9 cellular contexts compared by ENCODE assay signal in genomic region chr7:150388709-150389531, GRCh38. TPM values are rescaled to one million over a fixed set of nuclear protein-coding genes. Genes with fewer than 3 reads are reported as not detected.
DNase-seq lines count a peak whose midpoint lies in the region; ATAC-seq, FAIRE-seq and TF ChIP-seq lines count a peak whose summit lies in the region.
"Had no signal": no experiment of that assay in that cellular context is flagged by ENCODE, and none has a peak within 500 bp of the region (broad histone marks: within the 10 kb centered on the region; RNA-seq: fewer than 3 reads in every experiment).

No MANE protein-coding gene starts in this region.

- DNase-seq in SKM-1 treated with dmso at 0.1 percent for 144 hours (lab: John Stamatoyannopoulos, UW; ENCODE audit: unreplicated experiment): peak; percentile 85
- peak; percentile 43 to 70 for DNase-seq in cardiac muscle cell (ENCODE audit: low read depth in 1 of 2, low spot score in 1 of 2)
- no peak for DNase-seq in H54 (ENCODE audit: insufficient read length, low spot score)
- DNase-seq in activated T-helper 1 cell treated with anti-CD3 and anti-CD28 coated beads, Interleukin-12 subunit alpha, Interleukin-12 subunit beta, Interleukin-2, Interleukin-4 antibody, amounts not matched to agents 30 ng/mL and 10 ng/mL and 1 ng/mL, durations not matched to agents 14 hours and 24 hours and 36 hours (ENCODE audit: low spot score): no peak
- no peak for DNase-seq in activated CD4-positive, alpha-beta T cell treated with anti-CD3 and anti-CD28 coated beads, Interleukin-2, amount 10 ng/mL, durations not matched to agents 7 days and 5 days

- H3K4me3 Mint-ChIP-seq in activated T-helper 1 cell treated with anti-CD3 and anti-CD28 coated beads, Interleukin-12 subunit alpha, Interleukin-12 subunit beta, Interleukin-2, Interleukin-4 antibody, amounts not matched to agents 30 ng/mL and 10 ng/mL and 1 ng/mL, durations not matched to agents 14 hours and 24 hours and 36 hours: no peak overlapping the region
- no peak overlapping the region for H3K4me3 Mint-ChIP-seq in activated CD4-positive, alpha-beta T cell treated with anti-CD3 and anti-CD28 coated beads, Interleukin-2, amount 10 ng/mL, durations not matched to agents 7 days and 5 days

- no peak for TF ChIP-seq POLR2A in H54 (IDR thresholded peaks at IDR 0.05; ENCODE audit: low read depth, low read length)

- CTCF ChIA-PET in activated CD4-positive, alpha-beta T cell treated with anti-CD3 and anti-CD28 coated beads, Interleukin-2, amount 10 ng/mL, durations not matched to agents 7 days and 5 days (lab: Charles Lee): interaction anchor here (1.0 kb wide), 1 partner anchor 63 kb away, joined by 3 read pairs; no protein-coding TSS in a partner anchor

- H3K27ac ChIP-seq in cardiac muscle cell (peak overlapping the region; percentile 28), rectal smooth muscle tissue (ENCODE audit: low read depth, low read length) (peak overlapping the region; percentile 50)

- peaks cover 22% of the 10 kb centered on the region for H3K36me3 Mint-ChIP-seq in activated T-helper 1 cell treated with anti-CD3 and anti-CD28 coated beads, Interleukin-12 subunit alpha, Interleukin-12 subunit beta, Interleukin-2, Interleukin-4 antibody, amounts not matched to agents 30 ng/mL and 10 ng/mL and 1 ng/mL, durations not matched to agents 14 hours and 24 hours and 36 hours (ENCODE audit: low read depth)
- H3K36me3 Mint-ChIP-seq in activated CD4-positive, alpha-beta T cell treated with anti-CD3 and anti-CD28 coated beads, Interleukin-2, amount 10 ng/mL, durations not matched to agents 7 days and 5 days (ENCODE audit: low read depth): no peaks in the 10 kb centered on the region

- H3K4me3 ChIP-seq in cardiac muscle cell (no peak overlapping the region), rectal smooth muscle tissue (ENCODE audit: low read length) (no peak overlapping the region)

- H3K27me3 ChIP-seq in cardiac muscle cell: no peaks in the 10 kb centered on the region
- no peaks in the 10 kb centered on the region for H3K27me3 ChIP-seq in rectal smooth muscle tissue (ENCODE audit: control insufficient read depth, insufficient read depth, low read length)

- no peak overlapping the region for H3K9ac ChIP-seq in rectal smooth muscle tissue (ENCODE audit: low read length)

- no peak overlapping the region for H3K27ac Mint-ChIP-seq in activated T-helper 1 cell treated with anti-CD3 and anti-CD28 coated beads, Interleukin-12 subunit alpha, Interleukin-12 subunit beta, Interleukin-2, Interleukin-4 antibody, amounts not matched to agents 30 ng/mL and 10 ng/mL and 1 ng/mL, durations not matched to agents 14 hours and 24 hours and 36 hours
- H3K27ac Mint-ChIP-seq in activated CD4-positive, alpha-beta T cell treated with anti-CD3 and anti-CD28 coated beads, Interleukin-2, amount 10 ng/mL, durations not matched to agents 7 days and 5 days: no peak overlapping the region

- no peaks in the 10 kb centered on the region for H3K9me3 ChIP-seq in cardiac muscle cell (ENCODE audit: low read depth)

- H3K36me3 ChIP-seq in cardiac muscle cell: peaks cover 3% of the 10 kb centered on the region
- no peaks in the 10 kb centered on the region for H3K36me3 ChIP-seq in rectal smooth muscle tissue (ENCODE audit: control insufficient read depth, insufficient read depth, low read length)

- H3K9me3 Mint-ChIP-seq in activated T-helper 1 cell treated with anti-CD3 and anti-CD28 coated beads, Interleukin-12 subunit alpha, Interleukin-12 subunit beta, Interleukin-2, Interleukin-4 antibody, amounts not matched to agents 30 ng/mL and 10 ng/mL and 1 ng/mL, durations not matched to agents 14 hours and 24 hours and 36 hours: no peaks in the 10 kb centered on the region
- no peaks in the 10 kb centered on the region for H3K9me3 Mint-ChIP-seq in activated CD4-positive, alpha-beta T cell treated with anti-CD3 and anti-CD28 coated beads, Interleukin-2, amount 10 ng/mL, durations not matched to agents 7 days and 5 days

- FAIRE-seq in H54 (lab: Jason Lieb, UNC): no peak
- FAIRE-seq: TTC549 had no signal

- H3K4me1 Mint-ChIP-seq in activated T-helper 1 cell treated with anti-CD3 and anti-CD28 coated beads, Interleukin-12 subunit alpha, Interleukin-12 subunit beta, Interleukin-2, Interleukin-4 antibody, amounts not matched to agents 30 ng/mL and 10 ng/mL and 1 ng/mL, durations not matched to agents 14 hours and 24 hours and 36 hours (ENCODE audit: low read depth): no peaks in the 10 kb centered on the region
- H3K4me1 Mint-ChIP-seq in activated CD4-positive, alpha-beta T cell treated with anti-CD3 and anti-CD28 coated beads, Interleukin-2, amount 10 ng/mL, durations not matched to agents 7 days and 5 days: no peaks in the 10 kb centered on the region

- TF ChIP-seq CTCF in GM12873 (IDR thresholded peaks at IDR 0.05; ENCODE audit: insufficient read depth, low read depth, low read length, missing control alignments) (peak; percentile 58), cardiac muscle cell (IDR thresholded peaks at IDR 0.05; ENCODE audit: low read depth, low read length) (peak; percentile 51)

- intact Hi-C loops in activated T-helper 1 cell treated with anti-CD3 and anti-CD28 coated beads, Interleukin-12 subunit alpha, Interleukin-12 subunit beta, Interleukin-2, Interleukin-4 antibody, amounts not matched to agents 30 ng/mL and 10 ng/mL and 1 ng/mL, durations not matched to agents 14 hours and 24 hours and 36 hours (cut with micrococcal nuclease): no loop called here

- POLR2A ChIA-PET in activated CD4-positive, alpha-beta T cell treated with anti-CD3 and anti-CD28 coated beads, Interleukin-2, amount 10 ng/mL, durations not matched to agents 7 days and 5 days (lab: Charles Lee): no interaction called here

- ATAC-seq in GM21717 (IDR thresholded peaks at IDR 0.05; ENCODE audit: unreplicated experiment): no peak

- H3K27me3 Mint-ChIP-seq in activated T-helper 1 cell treated with anti-CD3 and anti-CD28 coated beads, Interleukin-12 subunit alpha, Interleukin-12 subunit beta, Interleukin-2, Interleukin-4 antibody, amounts not matched to agents 30 ng/mL and 10 ng/mL and 1 ng/mL, durations not matched to agents 14 hours and 24 hours and 36 hours (ENCODE audit: insufficient read depth): no peaks in the 10 kb centered on the region
- no peaks in the 10 kb centered on the region for H3K27me3 Mint-ChIP-seq in activated CD4-positive, alpha-beta T cell treated with anti-CD3 and anti-CD28 coated beads, Interleukin-2, amount 10 ng/mL, durations not matched to agents 7 days and 5 days

- H3K4me1 ChIP-seq in cardiac muscle cell (ENCODE audit: low read depth): peaks cover 16% of the 10 kb centered on the region
- H3K4me1 ChIP-seq in rectal smooth muscle tissue (ENCODE audit: control insufficient read depth, insufficient read depth, low read length): peaks cover 10% of the 10 kb centered on the region

RNA-seq across cellular contexts. Expression of gene ZNF775, which starts 9.8 kb away (rescaled TPM):
- total RNA-seq in cardiac muscle cell: 31.7 and 34.3 TPM in 2 replicates
- polyA plus RNA-seq in cardiac muscle cell: 29.7 and 40.1 TPM in 2 replicates
- total RNA-seq in activated T-helper 1 cell treated with anti-CD3 and anti-CD28 coated beads, Interleukin-12 subunit alpha, Interleukin-12 subunit beta, Interleukin-2, Interleukin-4 antibody, amounts not matched to agents 30 ng/mL and 10 ng/mL and 1 ng/mL, durations not matched to agents 14 hours and 24 hours and 36 hours: 3.9 and 4.5 TPM in 2 replicates
- 1 to 10 TPM; 4.2 to 4.4 TPM for total RNA-seq in activated CD4-positive, alpha-beta T cell treated with anti-CD3 and anti-CD28 coated beads, Interleukin-2, amount 10 ng/mL, durations not matched to agents 7 days and 5 days

RNA-seq across cellular contexts. Expression of gene REPIN1, which starts 20.3 kb away (rescaled TPM):
- 222 and 270 TPM in 2 replicates for total RNA-seq in cardiac muscle cell
- polyA plus RNA-seq in cardiac muscle cell: 185 and 224 TPM in 2 replicates
- 67.2 and 67.4 TPM in 2 replicates for total RNA-seq in activated T-helper 1 cell treated with anti-CD3 and anti-CD28 coated beads, Interleukin-12 subunit alpha, Interleukin-12 subunit beta, Interleukin-2, Interleukin-4 antibody, amounts not matched to agents 30 ng/mL and 10 ng/mL and 1 ng/mL, durations not matched to agents 14 hours and 24 hours and 36 hours
- 10 to 100 TPM; 45.1 to 54.6 TPM for total RNA-seq in activated CD4-positive, alpha-beta T cell treated with anti-CD3 and anti-CD28 coated beads, Interleukin-2, amount 10 ng/mL, durations not matched to agents 7 days and 5 days

RNA-seq across cellular contexts. Expression of gene RARRES2, which starts 47.5 kb away (rescaled TPM):
- total RNA-seq in cardiac muscle cell: 4.2 and 5.5 TPM in 2 replicates
- 5.7 and 8.3 TPM in 2 replicates for polyA plus RNA-seq in cardiac muscle cell
- not detected in 2 replicates for total RNA-seq in activated T-helper 1 cell treated with anti-CD3 and anti-CD28 coated beads, Interleukin-12 subunit alpha, Interleukin-12 subunit beta, Interleukin-2, Interleukin-4 antibody, amounts not matched to agents 30 ng/mL and 10 ng/mL and 1 ng/mL, durations not matched to agents 14 hours and 24 hours and 36 hours
- not detected for total RNA-seq in activated CD4-positive, alpha-beta T cell treated with anti-CD3 and anti-CD28 coated beads, Interleukin-2, amount 10 ng/mL, durations not matched to agents 7 days and 5 days

Comparison
In these comparisons a context has a peak if more than half of its experiments do, and no peak if none do; other contexts are left out.
1. DNase-seq: peak in SKM-1 treated with dmso at 0.1 percent for 144 hours (single experiment) and cardiac muscle cell (2 of 2); none in H54 (single experiment), activated T-helper 1 cell treated with anti-CD3 and anti-CD28 coated beads, Interleukin-12 subunit alpha, Interleukin-12 subunit beta, Interleukin-2, Interleukin-4 antibody, amounts not matched to agents 30 ng/mL and 10 ng/mL and 1 ng/mL, durations not matched to agents 14 hours and 24 hours and 36 hours (single experiment) and activated CD4-positive, alpha-beta T cell treated with anti-CD3 and anti-CD28 coated beads, Interleukin-2, amount 10 ng/mL, durations not matched to agents 7 days and 5 days (single experiment).